ENCODE assay signal across 1 cellular context in the genomic region with DNA sequence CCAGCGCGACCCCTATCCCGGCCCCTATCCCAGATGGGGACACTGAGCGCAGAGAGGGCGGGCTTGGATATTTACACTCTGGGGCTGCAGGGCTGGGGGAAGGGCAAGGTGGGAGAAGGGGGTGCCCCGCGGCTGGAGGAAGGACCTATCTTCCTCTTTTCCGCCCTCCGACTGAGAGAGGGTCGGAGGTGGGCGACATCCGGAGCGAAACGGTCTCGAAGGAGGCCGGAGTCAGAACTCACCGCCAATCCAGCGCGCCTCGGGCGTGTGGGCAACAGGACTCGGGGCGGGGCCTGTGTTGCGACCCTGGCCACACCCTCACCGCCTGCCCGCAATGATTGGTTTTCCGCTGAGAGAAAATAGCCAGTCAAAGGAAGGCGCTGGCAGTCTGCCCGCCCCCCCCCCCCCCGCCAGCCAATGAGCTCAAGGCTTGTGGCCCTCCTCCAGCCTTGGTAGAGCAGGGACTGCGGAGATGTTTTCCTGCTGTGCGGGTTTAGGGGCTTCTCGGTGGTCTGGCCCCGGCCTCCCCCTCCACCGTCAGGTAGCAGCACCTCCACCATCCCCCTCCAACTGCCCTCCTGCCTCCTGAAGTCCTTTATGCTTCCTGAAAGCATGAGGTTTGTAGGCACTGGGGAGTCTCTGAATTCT.
TF ChIP-seq lines count a peak whose summit lies in the region.

Gene METTL27 (minus strand): TSS at position 269 of the 648 bp plus-strand sequence. CDS start 376 bp downstream, outside the sequence.

TF ChIP-seq in GM12878, 131 proteins besides CTCF, POLR2A, EP300 and RAD21 (continued from another document):
- TF ChIP-seq, protein P1, sequence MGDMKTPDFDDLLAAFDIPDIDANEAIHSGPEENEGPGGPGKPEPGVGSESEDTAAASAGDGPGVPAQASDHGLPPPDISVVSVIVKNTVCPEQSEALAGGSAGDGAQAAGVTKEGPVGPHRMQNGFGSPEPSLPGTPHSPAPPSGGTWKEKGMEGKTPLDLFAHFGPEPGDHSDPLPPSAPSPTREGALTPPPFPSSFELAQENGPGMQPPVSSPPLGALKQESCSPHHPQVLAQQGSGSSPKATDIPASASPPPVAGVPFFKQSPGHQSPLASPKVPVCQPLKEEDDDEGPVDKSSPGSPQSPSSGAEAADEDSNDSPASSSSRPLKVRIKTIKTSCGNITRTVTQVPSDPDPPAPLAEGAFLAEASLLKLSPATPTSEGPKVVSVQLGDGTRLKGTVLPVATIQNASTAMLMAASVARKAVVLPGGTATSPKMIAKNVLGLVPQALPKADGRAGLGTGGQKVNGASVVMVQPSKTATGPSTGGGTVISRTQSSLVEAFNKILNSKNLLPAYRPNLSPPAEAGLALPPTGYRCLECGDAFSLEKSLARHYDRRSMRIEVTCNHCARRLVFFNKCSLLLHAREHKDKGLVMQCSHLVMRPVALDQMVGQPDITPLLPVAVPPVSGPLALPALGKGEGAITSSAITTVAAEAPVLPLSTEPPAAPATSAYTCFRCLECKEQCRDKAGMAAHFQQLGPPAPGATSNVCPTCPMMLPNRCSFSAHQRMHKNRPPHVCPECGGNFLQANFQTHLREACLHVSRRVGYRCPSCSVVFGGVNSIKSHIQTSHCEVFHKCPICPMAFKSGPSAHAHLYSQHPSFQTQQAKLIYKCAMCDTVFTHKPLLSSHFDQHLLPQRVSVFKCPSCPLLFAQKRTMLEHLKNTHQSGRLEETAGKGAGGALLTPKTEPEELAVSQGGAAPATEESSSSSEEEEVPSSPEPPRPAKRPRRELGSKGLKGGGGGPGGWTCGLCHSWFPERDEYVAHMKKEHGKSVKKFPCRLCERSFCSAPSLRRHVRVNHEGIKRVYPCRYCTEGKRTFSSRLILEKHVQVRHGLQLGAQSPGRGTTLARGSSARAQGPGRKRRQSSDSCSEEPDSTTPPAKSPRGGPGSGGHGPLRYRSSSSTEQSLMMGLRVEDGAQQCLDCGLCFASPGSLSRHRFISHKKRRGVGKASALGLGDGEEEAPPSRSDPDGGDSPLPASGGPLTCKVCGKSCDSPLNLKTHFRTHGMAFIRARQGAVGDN (IDR thresholded peaks at IDR 0.05), result no peak
- TF ChIP-seq NRF1 (conservative IDR thresholded peaks at IDR 0.05; ENCODE audit: low read depth, low read length), result no peak
- TF ChIP-seq MEF2B (IDR thresholded peaks at IDR 0.05; ENCODE audit: partially characterized antibody, poor library complexity, severe bottlenecking), result no peak
- no peak for TF ChIP-seq BHLHE40 (IDR thresholded peaks at IDR 0.05; ENCODE audit: borderline replicate concordance in 1 of 2, low read depth in 2 of 2, low read length in 1 of 2)
- peak; percentile 43; the same call in 1 of the 2 replicates for TF ChIP-seq RUNX3 (IDR thresholded peaks at IDR 0.05; ENCODE audit: low read length)
- TF ChIP-seq WRNIP1 (IDR thresholded peaks at IDR 0.05; ENCODE audit: borderline replicate concordance, low read depth, low read length), result no peak
- no peak; the same call in 1 of the 2 replicates for TF ChIP-seq IKZF1 (conservative IDR thresholded peaks at IDR 0.05)
- no peak for TF ChIP-seq HDAC6 (IDR thresholded peaks at IDR 0.05; ENCODE audit: unreplicated experiment)
- TF ChIP-seq E2F4 (IDR thresholded peaks at IDR 0.05; ENCODE audit: low read depth, low read length), result no peak
- TF ChIP-seq CHD4 (IDR thresholded peaks at IDR 0.05), result no peak
- TF ChIP-seq NR2C1 (IDR thresholded peaks at IDR 0.05), result no peak
- TF ChIP-seq NFIC (IDR thresholded peaks at IDR 0.05; ENCODE audit: low read depth, low read length), result no peak
- 0 out of 2 replicates have a peak, but pooled peaks have one; percentile 5 for TF ChIP-seq TAF1 (IDR thresholded peaks at IDR 0.05; ENCODE audit: borderline replicate concordance, low read depth, low read length)
- TF ChIP-seq SUPT20H (IDR thresholded peaks at IDR 0.05; ENCODE audit: borderline replicate concordance, control insufficient read depth, low read depth, low read length), result no peak
- peak; percentile 67 for TF ChIP-seq SP1 (IDR thresholded peaks at IDR 0.05; ENCODE audit: low read depth, low read length)
- TF ChIP-seq BRCA1 (IDR thresholded peaks at IDR 0.05; ENCODE audit: low read depth, low read length), result no peak
- TF ChIP-seq ZNF622 (IDR thresholded peaks at IDR 0.05), result no peak
- TF ChIP-seq, protein P2, sequence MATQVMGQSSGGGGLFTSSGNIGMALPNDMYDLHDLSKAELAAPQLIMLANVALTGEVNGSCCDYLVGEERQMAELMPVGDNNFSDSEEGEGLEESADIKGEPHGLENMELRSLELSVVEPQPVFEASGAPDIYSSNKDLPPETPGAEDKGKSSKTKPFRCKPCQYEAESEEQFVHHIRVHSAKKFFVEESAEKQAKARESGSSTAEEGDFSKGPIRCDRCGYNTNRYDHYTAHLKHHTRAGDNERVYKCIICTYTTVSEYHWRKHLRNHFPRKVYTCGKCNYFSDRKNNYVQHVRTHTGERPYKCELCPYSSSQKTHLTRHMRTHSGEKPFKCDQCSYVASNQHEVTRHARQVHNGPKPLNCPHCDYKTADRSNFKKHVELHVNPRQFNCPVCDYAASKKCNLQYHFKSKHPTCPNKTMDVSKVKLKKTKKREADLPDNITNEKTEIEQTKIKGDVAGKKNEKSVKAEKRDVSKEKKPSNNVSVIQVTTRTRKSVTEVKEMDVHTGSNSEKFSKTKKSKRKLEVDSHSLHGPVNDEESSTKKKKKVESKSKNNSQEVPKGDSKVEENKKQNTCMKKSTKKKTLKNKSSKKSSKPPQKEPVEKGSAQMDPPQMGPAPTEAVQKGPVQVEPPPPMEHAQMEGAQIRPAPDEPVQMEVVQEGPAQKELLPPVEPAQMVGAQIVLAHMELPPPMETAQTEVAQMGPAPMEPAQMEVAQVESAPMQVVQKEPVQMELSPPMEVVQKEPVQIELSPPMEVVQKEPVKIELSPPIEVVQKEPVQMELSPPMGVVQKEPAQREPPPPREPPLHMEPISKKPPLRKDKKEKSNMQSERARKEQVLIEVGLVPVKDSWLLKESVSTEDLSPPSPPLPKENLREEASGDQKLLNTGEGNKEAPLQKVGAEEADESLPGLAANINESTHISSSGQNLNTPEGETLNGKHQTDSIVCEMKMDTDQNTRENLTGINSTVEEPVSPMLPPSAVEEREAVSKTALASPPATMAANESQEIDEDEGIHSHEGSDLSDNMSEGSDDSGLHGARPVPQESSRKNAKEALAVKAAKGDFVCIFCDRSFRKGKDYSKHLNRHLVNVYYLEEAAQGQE (IDR thresholded peaks at IDR 0.05; ENCODE audit: low read depth, low read length), result no peak
- TF ChIP-seq POLR2AphosphoS5 (IDR thresholded peaks at IDR 0.05; ENCODE audit: low read length), result peak; percentile 41; the same call in 1 of the 2 replicates
- TF ChIP-seq ETV6 (conservative IDR thresholded peaks at IDR 0.05 in 1 of 2, IDR thresholded peaks at IDR 0.05 in 1 of 2; ENCODE audit: borderline replicate concordance in 1 of 2, low read depth in 1 of 2), result no peak
- 0 out of 3 replicates have a peak, but pooled peaks of 1 of the 2 experiments have one; percentile 53 for TF ChIP-seq EGR1 (IDR thresholded peaks at IDR 0.05; ENCODE audit: borderline replicate concordance in 1 of 2, low read depth in 2 of 2, low read length in 2 of 2)
- no peak for TF ChIP-seq SREBF1 (IDR thresholded peaks at IDR 0.05; ENCODE audit: low read length)
- TF ChIP-seq ZNF384 (IDR thresholded peaks at IDR 0.05; ENCODE audit: borderline replicate concordance, low read depth, low read length), result no peak
